ENCODE assay signal across 11 cellular contexts in genomic region chr2:60839126-60839813, GRCh38. TPM values are rescaled to one million over a fixed set of nuclear protein-coding genes. Genes with fewer than 3 reads are reported as not detected.
A peak's percentile ranks its signal among the peaks of the same experiment; 100 is the strongest.
DNase-seq lines count a peak whose midpoint lies in the region; ATAC-seq and TF ChIP-seq lines count a peak whose summit lies in the region.
"Had no signal": no experiment of that assay in that cellular context is flagged by ENCODE, and none has a peak within 500 bp of the region (broad histone marks: within the 10 kb centered on the region; RNA-seq: fewer than 3 reads in every experiment).

No MANE protein-coding gene starts in this region.

- ATAC-seq in GM19463 (IDR thresholded peaks at IDR 0.05; ENCODE audit: unreplicated experiment) (peak; percentile 57), HG03025 (IDR thresholded peaks at IDR 0.05; ENCODE audit: low FRiP score, unreplicated experiment) (peak; percentile 44)
- ATAC-seq: body of pancreas had no signal

- H3K36me3 ChIP-seq in hepatocyte (replicated peaks; ENCODE audit: insufficient read depth, low read depth) = no peaks in the 10 kb centered on the region

- WGBS in hepatocyte (ENCODE audit: low lambda C conversion rate, missing lambda C conversion rate) = 81% methylated on average over 9 of the region's 9 CpGs

- H3K4me3 ChIP-seq in GM12875 (ENCODE audit: low read depth, low read length) (no peak overlapping the region), hepatocyte (no peak overlapping the region)
- H3K4me3 ChIP-seq: body of pancreas, lung had no signal

- no peaks in the 10 kb centered on the region for H3K4me1 ChIP-seq in hepatocyte (ENCODE audit: insufficient read depth)
- H3K4me1 ChIP-seq: body of pancreas had no signal

- H3K9me3 ChIP-seq in hepatocyte (ENCODE audit: low read depth) = no peaks in the 10 kb centered on the region
- H3K9me3 ChIP-seq: body of pancreas had no signal

- no peaks in the 10 kb centered on the region for H3K79me2 ChIP-seq in hepatocyte

- H3K9me2 ChIP-seq in hepatocyte (replicated peaks; ENCODE audit: insufficient read depth) = no peaks in the 10 kb centered on the region

- no peak overlapping the region for H3K4me2 ChIP-seq in hepatocyte

- TF ChIP-seq CTCF in GM12875 (IDR thresholded peaks at IDR 0.05; ENCODE audit: borderline replicate concordance, insufficient read depth, low read depth, low read length) (peak; percentile 61), hepatocyte (IDR thresholded peaks at IDR 0.05; ENCODE audit: poor library complexity) (no peak)

- no peaks in the 10 kb centered on the region for H3K27me3 ChIP-seq in hepatocyte
- H3K27me3 ChIP-seq: body of pancreas had no signal

- TF ChIP-seq POLR2A in Raji (IDR thresholded peaks at IDR 0.05; ENCODE audit: insufficient read depth, low read depth, low read length) = peak; percentile 55

- H4K20me1 ChIP-seq in hepatocyte (ENCODE audit: insufficient read depth, poor library complexity, severe bottlenecking) = no peaks in the 10 kb centered on the region

- no peak overlapping the region for H2AFZ ChIP-seq in hepatocyte

- no peak overlapping the region for H3K27ac ChIP-seq in hepatocyte
- H3K27ac ChIP-seq: body of pancreas had no signal

- DNase-seq in hepatocyte (ENCODE audit: low spot score) (no peak), DMS79 (lab: John Stamatoyannopoulos, UW) (no peak)
- no peak for DNase-seq in activated CD4-positive, alpha-beta T cell treated with anti-CD3 and anti-CD28 coated beads for 1 hour
- no peak for DNase-seq in activated CD8-positive, alpha-beta memory T cell treated with anti-CD3 and anti-CD28 coated beads, Interleukin-2, amount 50 U/mL, for 48 hours
- DNase-seq: AML-193, body of pancreas had no signal

RNA-seq across cellular contexts. Expression of gene REL, which starts 42.1 kb away (rescaled TPM):
- total RNA-seq in hepatocyte = 9.5 and 12.3 TPM in 2 replicates
- polyA plus RNA-seq in hepatocyte = 2.8 and 4.2 TPM in 2 replicates
